In the genomic region with DNA sequence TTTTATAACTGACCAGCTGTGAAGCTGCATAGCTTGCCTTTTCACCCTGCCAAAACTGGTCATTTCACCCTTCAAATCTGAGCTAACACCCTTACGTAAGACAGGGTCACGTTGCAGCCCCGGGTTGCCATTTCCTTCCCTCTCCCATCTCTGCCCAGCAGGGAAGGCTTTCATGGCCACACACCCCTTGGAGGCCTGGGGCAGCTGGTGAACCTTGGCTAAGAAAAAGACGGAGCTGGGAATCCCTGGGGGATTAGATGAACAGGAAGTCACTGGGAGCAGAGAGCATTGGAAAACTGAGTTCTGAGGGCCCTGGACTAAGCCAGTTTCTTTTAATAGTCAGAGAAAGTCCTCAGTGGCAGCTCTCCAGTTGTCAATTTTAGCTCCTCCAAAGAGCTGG, we compare ENCODE assay signal across 10 cellular contexts.
DNase-seq lines count a peak whose midpoint lies in the region; TF ChIP-seq lines count a peak whose summit lies in the region.
"Had no signal": no experiment of that assay in that cellular context is flagged by ENCODE, and none has a peak within 500 bp of the region (broad histone marks: within the 10 kb centered on the region; RNA-seq: fewer than 3 reads in every experiment).

No MANE protein-coding gene starts in this region.

- H3K27ac ChIP-seq in adrenal gland, result peak overlapping the region in 2 of 5 donors; percentile 35 to 59
- peak overlapping the region; percentile 88 for H3K27ac ChIP-seq in left ventricle myocardium inferior (replicated peaks)

- intact Hi-C loops in adrenal gland (cut with DNase I), result no loop called here
- intact Hi-C loops in left ventricle myocardium inferior (cut with micrococcal nuclease), result no loop called here
- intact Hi-C loops in posterior vena cava (cut with DNase I), result no loop called here

- H3K4me3 ChIP-seq in adrenal gland, result no peak overlapping the region
- peak overlapping the region; percentile 15 for H3K4me3 ChIP-seq in left ventricle myocardium inferior

- no peak for TF ChIP-seq POLR2A in adrenal gland (IDR thresholded peaks at IDR 0.05)

- H3K4me1 ChIP-seq in adrenal gland (replicated peaks in 1 of 2), result peaks cover 0 to 36% of the 10 kb centered on the region in 2 donors
- H3K4me1 ChIP-seq in left ventricle myocardium inferior, result peaks cover 46% of the 10 kb centered on the region

- WGBS in adrenal gland, 4 donors, result 32 to 44% (median 41%) methylated on average over 3 to 4 of the region's 4 CpGs

- H3K27me3 ChIP-seq in adrenal gland, result no peaks in the 10 kb centered on the region
- H3K27me3 ChIP-seq in left ventricle myocardium inferior (ENCODE audit: low read depth), result no peaks in the 10 kb centered on the region

- DNase-seq in ELF-1 (ENCODE audit: low read depth, low spot score), result peak; percentile 29
- peak in 6 of 7 donors; percentile 34 to 70 (median 54) for DNase-seq in adrenal gland
- no peak for DNase-seq in left ventricle myocardium inferior
- peak; percentile 89 for DNase-seq in posterior vena cava (ENCODE audit: low spot score)
- no peak for DNase-seq in activated naive CD4-positive, alpha-beta T cell treated with Interleukin-2 at 50 U/mL for 16 hours
- DNase-seq in activated T-cell treated with anti-CD3 and anti-CD28 coated beads, Interleukin-2, amount 50 U/mL, for 48 hours, result no peak
- no peak for DNase-seq in middle frontal gyrus (ENCODE audit: extremely low spot score, low spot score)
- no peak for DNase-seq in GF-D8 (lab: John Stamatoyannopoulos, UW)
- DNase-seq: MM.1S; stimulated activated naive CD8-positive, alpha-beta T cell treated with anti-CD3 and anti-CD28 coated beads, Interleukin-15, amount 100 ng/mL, for 72 hours had no signal

- TF ChIP-seq CTCF in adrenal gland (IDR thresholded peaks at IDR 0.05) (no peak), left ventricle myocardium inferior (IDR thresholded peaks at IDR 0.05; ENCODE audit: borderline replicate concordance) (no peak)

- H3K36me3 ChIP-seq in adrenal gland (replicated peaks in 1 of 2) (peaks cover 0 to 3% of the 10 kb centered on the region in 2 donors), left ventricle myocardium inferior (no peaks in the 10 kb centered on the region)

- H3K9me3 ChIP-seq in adrenal gland (replicated peaks in 1 of 3) (no peaks in the 10 kb centered on the region), left ventricle myocardium inferior (replicated peaks) (no peaks in the 10 kb centered on the region)

Comparison
In these comparisons a context has a peak if more than half of its experiments do, and no peak if none do; other contexts are left out.
1. DNase-seq: peak in ELF-1 (single experiment), adrenal gland (6 of 7) and posterior vena cava (single experiment); none in left ventricle myocardium inferior (single experiment), activated naive CD4-positive, alpha-beta T cell treated with Interleukin-2 at 50 U/mL for 16 hours (single experiment), activated T-cell treated with anti-CD3 and anti-CD28 coated beads, Interleukin-2, amount 50 U/mL, for 48 hours (0 of 2), middle frontal gyrus (single experiment) and GF-D8 (single experiment).